Comparison of ENCODE assay signal across 23 cellular contexts in genomic region chr7:127973797-127974196, GRCh38. TPM values are rescaled to one million over a fixed set of nuclear protein-coding genes. Genes with fewer than 3 reads are reported as not detected.
"Had no signal": no experiment of that assay in that cellular context is flagged by ENCODE, and none has a peak within 500 bp of the region (broad histone marks: within the 10 kb centered on the region; RNA-seq: fewer than 3 reads in every experiment).

No MANE protein-coding gene starts in this region.

- H3K27me3 Mint-ChIP-seq: activated B cell treated with CpG ODN at 0.5 μM for 24 hours; activated CD8-positive, alpha-beta memory T cell treated with anti-CD3 and anti-CD28 coated beads, Interleukin-2, amount 10 ng/mL, durations not matched to agents 7 days and 5 days; activated naive CD8-positive, alpha-beta T cell; naive thymus-derived CD4-positive, alpha-beta T cell had no signal

- H3K27ac ChIP-seq: colonic mucosa, gastrocnemius medialis, hepatocyte, left ventricle myocardium inferior, spleen, thoracic aorta, uterus had no signal

- DNase-seq: activated B cell treated with CpG ODN at 0.5 μM for 24 hours; activated CD8-positive, alpha-beta memory T cell treated with anti-CD3 and anti-CD28 coated beads, Interleukin-2, amount 10 ng/mL, durations not matched to agents 7 days and 5 days; activated CD8-positive, alpha-beta T cell treated with anti-CD3 and anti-CD28 coated beads, Interleukin-2, amount 10 ng/mL, durations not matched to agents 7 days and 5 days; activated naive CD4-positive, alpha-beta T cell; activated T-cell treated with anti-CD3 and anti-CD28 coated beads, Interleukin-2, amount 50 U/mL, for 48 hours; colonic mucosa; effector memory CD4-positive, alpha-beta T cell; erythroblast; gastrocnemius medialis; islet precursor cell; left ventricle myocardium inferior; naive thymus-derived CD4-positive, alpha-beta T cell; right cardiac atrium; spleen; stimulated activated CD4-positive, alpha-beta T cell treated with anti-CD3 and anti-CD28 coated beads, Interleukin-2, amount 100 ng/mL, for 48 hours; stimulated activated naive CD8-positive, alpha-beta T cell treated with anti-CD3 and anti-CD28 coated beads, Interleukin-15, Interleukin-2, amounts not matched to agents 100 U/mL and 50 U/mL, for 24 hours; T-helper 1 cell; uterus had no signal

- H3K27me3 ChIP-seq: colonic mucosa, gastrocnemius medialis, hepatocyte, spleen, uterus had no signal

- H3K27ac Mint-ChIP-seq: activated B cell treated with CpG ODN at 0.5 μM for 24 hours; activated CD8-positive, alpha-beta memory T cell treated with anti-CD3 and anti-CD28 coated beads, Interleukin-2, amount 10 ng/mL, durations not matched to agents 7 days and 5 days; activated CD8-positive, alpha-beta T cell treated with anti-CD3 and anti-CD28 coated beads, Interleukin-2, amount 10 ng/mL, durations not matched to agents 7 days and 5 days; activated naive CD8-positive, alpha-beta T cell; T-helper 2 cell treated with Interferon-gamma antibody and Interleukin-4, amounts not matched to agents 5 μg/mL and 100 μg/mL, for 36 hours had no signal

- H3K4me3 Mint-ChIP-seq: activated B cell treated with CpG ODN at 0.5 μM for 24 hours; activated CD8-positive, alpha-beta memory T cell treated with anti-CD3 and anti-CD28 coated beads, Interleukin-2, amount 10 ng/mL, durations not matched to agents 7 days and 5 days; activated CD8-positive, alpha-beta T cell treated with anti-CD3 and anti-CD28 coated beads, Interleukin-2, amount 10 ng/mL, durations not matched to agents 7 days and 5 days; activated naive CD8-positive, alpha-beta T cell; T-helper 2 cell treated with Interferon-gamma antibody and Interleukin-4, amounts not matched to agents 5 μg/mL and 100 μg/mL, for 36 hours had no signal

- ATAC-seq: activated CD8-positive, alpha-beta memory T cell treated with anti-CD3 and anti-CD28 coated beads, Interleukin-2, amount 10 ng/mL, durations not matched to agents 7 days and 5 days; activated CD8-positive, alpha-beta T cell treated with anti-CD3 and anti-CD28 coated beads, Interleukin-2, amount 10 ng/mL, durations not matched to agents 7 days and 5 days; gastrocnemius medialis; naive thymus-derived CD4-positive, alpha-beta T cell; right cardiac atrium; stimulated activated naive CD8-positive, alpha-beta T cell treated with anti-CD3 and anti-CD28 coated beads, Interleukin-15, Interleukin-2, amounts not matched to agents 100 U/mL and 50 U/mL, for 24 hours had no signal

- H3K4me3 ChIP-seq: colonic mucosa, gastrocnemius medialis, hepatocyte, left ventricle myocardium inferior, spleen, thoracic aorta, uterus had no signal

- FAIRE-seq: astrocyte had no signal

- H3K4me1 Mint-ChIP-seq: activated CD8-positive, alpha-beta memory T cell treated with anti-CD3 and anti-CD28 coated beads, Interleukin-2, amount 10 ng/mL, durations not matched to agents 7 days and 5 days had no signal

RNA-seq across cellular contexts. Expression of gene LRRC4, which starts 57.4 kb away (rescaled TPM):
- total RNA-seq: activated CD8-positive, alpha-beta memory T cell treated with anti-CD3 and anti-CD28 coated beads, Interleukin-2, amount 10 ng/mL, durations not matched to agents 7 days and 5 days had no signal
